8 cellular contexts compared by ENCODE assay signal in genomic region chr4:146522098-146522861, GRCh38. TPM values are rescaled to one million over a fixed set of nuclear protein-coding genes. Genes with fewer than 3 reads are reported as not detected.
DNase-seq lines count a peak whose midpoint lies in the region; ATAC-seq and TF ChIP-seq lines count a peak whose summit lies in the region.

No MANE protein-coding gene starts in this region.

- peak overlapping the region; percentile 43 to 67; a peak in 3 of 4 replicates for H3K4me3 ChIP-seq in DND-41 (ENCODE audit: low read depth in 1 of 2, low read length in 2 of 2)
- peak overlapping the region; percentile 93 for H3K4me3 ChIP-seq in Jurkat, Clone E6-1 (ENCODE audit: low read length)

- DNase-seq in DND-41 (peak; percentile 86), RPMI8226 (peak; percentile 86), fibroblast of the conjunctiva (ENCODE audit: low read depth) (peak; percentile 57), nephron progenitor cell (peak; percentile 91)
- DNase-seq in Jurkat, Clone E6-1 (ENCODE audit: low read depth, low spot score), result peak; percentile 71
- DNase-seq in activated T-helper 2 cell treated with anti-CD3 and anti-CD28 coated beads, Interferon-gamma antibody, Interleukin-2, Interleukin-4, amounts not matched to agents 10 μg/mL and 5 μg/mL and 100 μg/mL, durations not matched to agents 14 hours and 24 hours and 36 hours (ENCODE audit: low spot score), result peak; percentile 80
- DNase-seq in stimulated activated naive CD8-positive, alpha-beta T cell treated with anti-CD3 and anti-CD28 coated beads, Interleukin-15, Interleukin-2, amounts not matched to agents 100 U/mL and 50 U/mL, for 24 hours, result peak; percentile 91

- peaks cover 28% of the 10 kb centered on the region for H3K4me1 Mint-ChIP-seq in activated T-helper 2 cell treated with anti-CD3 and anti-CD28 coated beads, Interferon-gamma antibody, Interleukin-2, Interleukin-4, amounts not matched to agents 10 μg/mL and 5 μg/mL and 100 μg/mL, durations not matched to agents 14 hours and 24 hours and 36 hours (ENCODE audit: low read depth)
- H3K4me1 Mint-ChIP-seq in nephron progenitor cell, result peaks cover 22% of the 10 kb centered on the region

- no peaks in the 10 kb centered on the region for H3K36me3 ChIP-seq in DND-41 (ENCODE audit: insufficient read depth, low read length)

- H3K4me3 Mint-ChIP-seq in activated T-helper 2 cell treated with anti-CD3 and anti-CD28 coated beads, Interferon-gamma antibody, Interleukin-2, Interleukin-4, amounts not matched to agents 10 μg/mL and 5 μg/mL and 100 μg/mL, durations not matched to agents 14 hours and 24 hours and 36 hours (ENCODE audit: low read depth), result no peak overlapping the region
- H3K4me3 Mint-ChIP-seq in nephron progenitor cell, result no peak overlapping the region

- H3K27ac ChIP-seq in DND-41 (ENCODE audit: low read length), result peak overlapping the region; percentile 79

- H3K9me3 Mint-ChIP-seq in activated T-helper 2 cell treated with anti-CD3 and anti-CD28 coated beads, Interferon-gamma antibody, Interleukin-2, Interleukin-4, amounts not matched to agents 10 μg/mL and 5 μg/mL and 100 μg/mL, durations not matched to agents 14 hours and 24 hours and 36 hours, result no peaks in the 10 kb centered on the region
- H3K9me3 Mint-ChIP-seq in nephron progenitor cell, result peaks cover 4% of the 10 kb centered on the region

- peak overlapping the region; percentile 84 for H3K9ac ChIP-seq in DND-41 (ENCODE audit: low read depth, low read length)

- intact Hi-C loops in activated T-helper 2 cell treated with anti-CD3 and anti-CD28 coated beads, Interferon-gamma antibody, Interleukin-2, Interleukin-4, amounts not matched to agents 10 μg/mL and 5 μg/mL and 100 μg/mL, durations not matched to agents 14 hours and 24 hours and 36 hours (cut with micrococcal nuclease), result loop anchor here (5.0 kb wide), 2 partner anchors 905 to 1340 kb away; partner anchors contain the start of genes MMAA and OTUD4

- no peak for TF ChIP-seq CTCF in DND-41 (IDR thresholded peaks at IDR 0.05; ENCODE audit: borderline replicate concordance, extremely low read depth, low read length, poor library complexity, severe bottlenecking)
- TF ChIP-seq CTCF in nephron progenitor cell (IDR thresholded peaks at IDR 0.05), result no peak

- H3K9me3 ChIP-seq in DND-41 (ENCODE audit: insufficient read depth, low read length, severe bottlenecking), result no peaks in the 10 kb centered on the region

- peaks cover 39% of the 10 kb centered on the region for H3K79me2 ChIP-seq in DND-41 (ENCODE audit: insufficient read depth, low read length)

- H3K4me1 ChIP-seq in DND-41 (ENCODE audit: insufficient read depth, low read length), result peaks cover 37% of the 10 kb centered on the region

- no peaks in the 10 kb centered on the region for H3K27me3 ChIP-seq in DND-41 (ENCODE audit: insufficient read depth, low read length, poor library complexity)

- no peaks in the 10 kb centered on the region for H3K27me3 Mint-ChIP-seq in activated T-helper 2 cell treated with anti-CD3 and anti-CD28 coated beads, Interferon-gamma antibody, Interleukin-2, Interleukin-4, amounts not matched to agents 10 μg/mL and 5 μg/mL and 100 μg/mL, durations not matched to agents 14 hours and 24 hours and 36 hours (ENCODE audit: low read depth)
- peaks cover 17% of the 10 kb centered on the region for H3K27me3 Mint-ChIP-seq in nephron progenitor cell (ENCODE audit: low read depth, poor library complexity)

- peak overlapping the region; percentile 98 for H2AFZ ChIP-seq in DND-41 (ENCODE audit: low read depth, low read length)

- no peaks in the 10 kb centered on the region for H4K20me1 ChIP-seq in DND-41 (ENCODE audit: insufficient read depth, low read length)

- no peak overlapping the region for H3K27ac Mint-ChIP-seq in activated T-helper 2 cell treated with anti-CD3 and anti-CD28 coated beads, Interferon-gamma antibody, Interleukin-2, Interleukin-4, amounts not matched to agents 10 μg/mL and 5 μg/mL and 100 μg/mL, durations not matched to agents 14 hours and 24 hours and 36 hours
- H3K27ac Mint-ChIP-seq in nephron progenitor cell, result no peak overlapping the region

- peaks cover 3% of the 10 kb centered on the region for H3K36me3 Mint-ChIP-seq in activated T-helper 2 cell treated with anti-CD3 and anti-CD28 coated beads, Interferon-gamma antibody, Interleukin-2, Interleukin-4, amounts not matched to agents 10 μg/mL and 5 μg/mL and 100 μg/mL, durations not matched to agents 14 hours and 24 hours and 36 hours (ENCODE audit: low read depth)
- H3K36me3 Mint-ChIP-seq in nephron progenitor cell (ENCODE audit: low read depth), result peaks cover 5% of the 10 kb centered on the region

- peak overlapping the region; percentile 93 for H3K4me2 ChIP-seq in DND-41 (ENCODE audit: insufficient read depth, low read length)

- ATAC-seq in DND-41 (ENCODE audit: insufficient read depth, low read depth) (peak; percentile 83), GM21723 (IDR thresholded peaks at IDR 0.05; ENCODE audit: unreplicated experiment) (peak; percentile 87)
- peak; percentile 86 for ATAC-seq in stimulated activated naive CD8-positive, alpha-beta T cell treated with anti-CD3 and anti-CD28 coated beads, Interleukin-15, Interleukin-2, amounts not matched to agents 100 U/mL and 50 U/mL, for 24 hours

RNA-seq across cellular contexts. Expression of gene SLC10A7, which starts 0.5 kb away (rescaled TPM):
- polyA plus RNA-seq in Jurkat, Clone E6-1 (2012; ENCODE audit: insufficient read depth, insufficient read length), result 8.7 TPM
- total RNA-seq in activated T-helper 2 cell treated with anti-CD3 and anti-CD28 coated beads, Interferon-gamma antibody, Interleukin-2, Interleukin-4, amounts not matched to agents 10 μg/mL and 5 μg/mL and 100 μg/mL, durations not matched to agents 14 hours and 24 hours and 36 hours, result 23.4 and 25.6 TPM in 2 replicates

Comparison
In these comparisons a context has a peak if more than half of its experiments do, and no peak if none do; other contexts are left out.
1. Peak in every context shown above with its lines: DNase-seq, ATAC-seq, H3K4me3 ChIP-seq and H3K27ac ChIP-seq.